In the genomic region with DNA sequence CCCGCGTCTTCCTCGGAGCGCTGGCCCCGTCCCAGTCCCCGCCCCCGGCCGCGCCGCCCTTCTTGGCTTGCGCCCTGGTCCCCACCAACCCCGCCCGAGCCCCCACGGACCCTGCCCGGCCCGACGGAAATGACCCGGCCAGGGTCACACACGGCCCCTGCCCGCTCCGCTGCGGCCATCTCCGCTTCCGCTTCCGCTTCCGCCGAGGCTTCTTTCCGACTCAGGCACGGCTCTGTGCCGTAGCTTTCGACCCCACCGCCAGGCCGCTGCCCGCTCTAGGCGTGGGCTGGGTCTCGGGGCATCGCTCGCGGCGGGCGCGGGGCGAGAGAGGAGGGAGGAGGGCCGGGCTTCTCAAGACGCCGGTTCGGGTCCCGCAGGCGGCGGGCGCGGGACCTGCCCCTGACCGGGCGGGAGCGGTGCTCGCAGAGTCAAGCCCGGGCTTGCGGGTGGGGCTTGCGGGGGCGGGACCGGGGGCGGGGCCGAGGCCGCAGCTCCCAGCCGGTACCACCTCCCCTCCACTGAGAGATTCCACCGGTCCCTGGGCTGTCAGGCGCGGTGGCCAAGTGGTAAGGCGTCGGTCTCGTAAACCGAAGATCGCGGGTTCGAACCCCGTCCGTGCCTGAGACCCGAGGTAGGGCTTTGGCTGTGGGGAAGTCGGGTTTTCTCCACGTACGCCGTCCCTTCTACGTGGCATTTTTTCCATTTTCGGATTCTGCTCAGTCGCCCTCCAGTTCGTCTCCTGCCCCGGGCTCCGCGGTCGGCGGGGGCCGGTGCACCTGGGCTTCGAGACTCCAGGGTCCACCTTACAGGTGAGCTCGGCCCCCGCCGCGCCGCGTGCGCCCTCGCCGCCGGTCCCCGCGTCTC, we compare ENCODE assay signal across 8 cellular contexts.
DNase-seq lines count a peak whose midpoint lies in the region; TF ChIP-seq lines count a peak whose summit lies in the region.

No MANE protein-coding gene starts in this region.

- DNase-seq in EL: peak; percentile 94
- DNase-seq in H4 (ENCODE audit: low spot score): peak; percentile 90
- DNase-seq in M059J (ENCODE audit: low read depth): peak; percentile 88
- DNase-seq in SHP77 (lab: John Stamatoyannopoulos, UW): peak; percentile 86 to 88
- peak; percentile 84 for DNase-seq in activated gamma-delta T cell treated with anti-CD3 and anti-CD28 coated beads, Interleukin-2, amount 50 U/mL, for 16 hours (ENCODE audit: low read depth)
- peak; percentile 89 to 97 for DNase-seq in foreskin fibroblast

- peak overlapping the region; percentile 51 to 71 for H3K9ac ChIP-seq in stomach smooth muscle (ENCODE audit: low read length in 2 of 2)

- H3K9me3 ChIP-seq in neuron (ENCODE audit: low read length) (no peaks in the 10 kb centered on the region), stomach smooth muscle (ENCODE audit: control insufficient read depth in 2 of 2, low read length in 2 of 2) (no peaks in the 10 kb centered on the region)

- peak overlapping the region; percentile 96 for H2AFZ ChIP-seq in neuron (ENCODE audit: low read depth, low read length)

- H3K4me3 ChIP-seq in foreskin fibroblast (ENCODE audit: low read depth in 1 of 2, low read length in 2 of 2) (peak overlapping the region; percentile 78 to 88), neuron (ENCODE audit: low read length) (peak overlapping the region; percentile 66), stomach smooth muscle (ENCODE audit: low read length in 2 of 2) (peak overlapping the region; percentile 85 to 88)

- H3K36me3 ChIP-seq in neuron (ENCODE audit: insufficient read depth, low read length) (no peaks in the 10 kb centered on the region), stomach smooth muscle (ENCODE audit: control insufficient read depth in 2 of 2, insufficient read depth in 2 of 2, low read length in 2 of 2) (no peaks in the 10 kb centered on the region)

- no peak for TF ChIP-seq CTCF in foreskin fibroblast (IDR thresholded peaks at IDR 0.05; ENCODE audit: low read depth, low read length)

- H3K27me3 ChIP-seq in neuron (ENCODE audit: insufficient read depth, low read length) (no peaks in the 10 kb centered on the region), stomach smooth muscle (ENCODE audit: control insufficient read depth in 1 of 2, insufficient read depth in 2 of 2, low read length in 2 of 2) (no peaks in the 10 kb centered on the region)

- peak overlapping the region; percentile 74 for H3K27ac ChIP-seq in stomach smooth muscle (ENCODE audit: low read length)

- peaks cover 6% of the 10 kb centered on the region for H3K4me1 ChIP-seq in neuron (ENCODE audit: insufficient read depth, low read length)
- H3K4me1 ChIP-seq in stomach smooth muscle (ENCODE audit: control insufficient read depth, insufficient read depth, low read length): peaks cover 10% of the 10 kb centered on the region

Comparison
In these comparisons a context has a peak if more than half of its experiments do, and no peak if none do; other contexts are left out.
1. Peak in every context shown above with its lines: DNase-seq, H3K4me3 ChIP-seq and H3K27ac ChIP-seq.